19 cellular contexts compared by ENCODE assay signal in genomic region chr6:27470023-27470422, GRCh38. TPM values are rescaled to one million over a fixed set of nuclear protein-coding genes. Genes with fewer than 3 reads are reported as not detected.
A peak's percentile ranks its signal among the peaks of the same experiment; 100 is the strongest.
DNase-seq lines count a peak whose midpoint lies in the region; ATAC-seq, FAIRE-seq and TF ChIP-seq lines count a peak whose summit lies in the region.
"Had no signal": no experiment of that assay in that cellular context is flagged by ENCODE, and none has a peak within 500 bp of the region (broad histone marks: within the 10 kb centered on the region; RNA-seq: fewer than 3 reads in every experiment).

No MANE protein-coding gene starts in this region.

- no peaks in the 10 kb centered on the region for H3K9me3 Mint-ChIP-seq in activated naive CD4-positive, alpha-beta T cell treated with anti-CD3 and anti-CD28 coated beads for 36 hours
- H3K9me3 Mint-ChIP-seq in activated naive CD4-positive, alpha-beta T cell treated with anti-CD3 and anti-CD28 coated beads, Interleukin-2, amount 50 U/mL, for 72 hours, result peaks cover 0 to 18% of the 10 kb centered on the region in 2 donors
- peaks cover 12% of the 10 kb centered on the region for H3K9me3 Mint-ChIP-seq in neural crest cell

- peak overlapping the region; percentile 7 for H3K4me3 Mint-ChIP-seq in activated naive CD4-positive, alpha-beta T cell treated with anti-CD3 and anti-CD28 coated beads for 36 hours
- H3K4me3 Mint-ChIP-seq in neural crest cell, result peak overlapping the region; percentile 63
- H3K4me3 Mint-ChIP-seq: GM23338 had no signal

- POLR2A ChIA-PET in K562 (lab: Yijun Ruan, JAX), result interaction anchor here (0.9 to 1.2 kb wide), 3 partner anchors 9 to 423 kb away, joined by 3 to 5 read pairs (median 4); a partner anchor contains a TSS

- 40% methylated on average over 2 of the region's 2 CpGs for WGBS in K562 (ENCODE audit: insufficient coverage, low coverage, missing lambda C conversion rate)

- H3K9me2 ChIP-seq in Karpas-422 (replicated peaks; ENCODE audit: insufficient read depth, low read length), result no peaks in the 10 kb centered on the region

- H3K9me1 ChIP-seq in K562 (ENCODE audit: control insufficient read depth, insufficient read depth, low read length), result no peaks in the 10 kb centered on the region

- DNase-seq in activated naive CD4-positive, alpha-beta T cell treated with anti-CD3 and anti-CD28 coated beads for 36 hours, result no peak
- DNase-seq in activated naive CD4-positive, alpha-beta T cell treated with anti-CD3 and anti-CD28 coated beads, Interleukin-2, amount 50 U/mL, for 72 hours (ENCODE audit: low spot score in 2 of 2), result no peak
- DNase-seq in Karpas-422 (no peak), K562 (ENCODE audit: extremely low read depth in 1 of 4, low spot score in 3 of 4) (no peak), neural crest cell (ENCODE audit: low read depth, low spot score) (no peak), HCEC 1CT (no peak), retina (no peak), NCI-H526 treated with DMSO at 0.1 percent for 48 hours (lab: John Stamatoyannopoulos, UW) (no peak)
- DNase-seq: cortex of kidney; heart left ventricle; NCI-H146; NCI-H2171 treated with DMSO at 0.1 percent for 48 hours; NCI-H82; pancreas; SJCRH30; stimulated activated CD4-positive, alpha-beta T cell treated with anti-CD3 and anti-CD28 coated beads, Interleukin-2, amount 100 ng/mL, for 24 hours; stimulated activated naive CD4-positive, alpha-beta T cell treated with Interleukin-2 at 50 U/mL for 16 hours; tibial artery had no signal

- TF ChIP-seq CTCF in K562 (IDR thresholded peaks at IDR 0.05 in 2 of 3, conservative IDR thresholded peaks at IDR 0.05 in 1 of 3; ENCODE audit: insufficient read depth in 2 of 3, low read depth in 1 of 3, low read length in 3 of 3), result no peak
- TF ChIP-seq CTCF in neural crest cell (conservative IDR thresholded peaks at IDR 0.05), result no peak

- no peak for FAIRE-seq in K562 (lab: Jason Lieb, UNC)
- FAIRE-seq: pancreas had no signal

- intact Hi-C loops in activated naive CD4-positive, alpha-beta T cell treated with anti-CD3 and anti-CD28 coated beads for 36 hours (cut with micrococcal nuclease), result loop anchor here (1.0 to 10.0 kb wide), 7 partner anchors 9 to 1515 kb away; partner anchors contain the start of genes ABT1 and ZNF165
- intact Hi-C loops in K562 (cut with micrococcal nuclease), result loop anchor here (10.0 kb wide), 1 partner anchor 915 kb away; no protein-coding TSS in a partner anchor

- no peaks in the 10 kb centered on the region for H3K27me3 Mint-ChIP-seq in activated naive CD4-positive, alpha-beta T cell treated with anti-CD3 and anti-CD28 coated beads for 36 hours (ENCODE audit: low read depth)
- H3K27me3 Mint-ChIP-seq in neural crest cell (ENCODE audit: low read depth), result peaks cover 11% of the 10 kb centered on the region

- H3K4me2 ChIP-seq in Karpas-422 (ENCODE audit: low read depth, low read length, poor library complexity, severe bottlenecking) (peak overlapping the region; percentile 88), K562 (ENCODE audit: insufficient read depth, low read length) (0 out of 2 replicates have a peak overlapping the region, but pooled peaks have one; percentile 22)
- H3K4me2 ChIP-seq: GM23338 had no signal

- H3K36me3 Mint-ChIP-seq in activated naive CD4-positive, alpha-beta T cell treated with anti-CD3 and anti-CD28 coated beads for 36 hours (ENCODE audit: low read depth), result peaks cover 56% of the 10 kb centered on the region
- peaks cover 51 to 54% of the 10 kb centered on the region in 2 donors for H3K36me3 Mint-ChIP-seq in activated naive CD4-positive, alpha-beta T cell treated with anti-CD3 and anti-CD28 coated beads, Interleukin-2, amount 50 U/mL, for 72 hours
- peaks cover 51% of the 10 kb centered on the region for H3K36me3 Mint-ChIP-seq in neural crest cell (ENCODE audit: low read depth)

- in situ Hi-C loops in K562 (cut with MboI), result no loop called here

- H3K27me3 ChIP-seq in Karpas-422 (ENCODE audit: low read length) (no peaks in the 10 kb centered on the region), K562 (ENCODE audit: control insufficient read depth in 2 of 2, insufficient read depth in 2 of 2, low read length in 2 of 2) (no peaks in the 10 kb centered on the region)
- H3K27me3 ChIP-seq: heart left ventricle, pancreas, SJCRH30, tibial artery had no signal

- peaks cover 54% of the 10 kb centered on the region for H3K4me1 Mint-ChIP-seq in activated naive CD4-positive, alpha-beta T cell treated with anti-CD3 and anti-CD28 coated beads for 36 hours (ENCODE audit: low read depth)
- peaks cover 38% of the 10 kb centered on the region for H3K4me1 Mint-ChIP-seq in neural crest cell

- CTCF ChIA-PET in activated naive CD4-positive, alpha-beta T cell treated with anti-CD3 and anti-CD28 coated beads for 36 hours (lab: Charles Lee), result no interaction called here
- CTCF ChIA-PET in K562 (lab: Yijun Ruan, JAX; ENCODE audit: low intra/inter-chr PET ratio), result no interaction called here

- no peak for TF ChIP-seq EP300 in K562 (IDR thresholded peaks at IDR 0.05; ENCODE audit: low read length)

- peaks cover 61% of the 10 kb centered on the region for H3K79me2 ChIP-seq in Karpas-422 (ENCODE audit: low read length)
- H3K79me2 ChIP-seq in K562 (ENCODE audit: control insufficient read depth, insufficient read depth, low read length), result peaks cover 55% of the 10 kb centered on the region

- no peak for ATAC-seq in activated naive CD4-positive, alpha-beta T cell treated with anti-CD3 and anti-CD28 coated beads, Interleukin-2, amount 50 U/mL, for 72 hours
- ATAC-seq in K562, result no peak
- ATAC-seq: GM23338, heart left ventricle, pancreas had no signal

- no peak for TF ChIP-seq POLR2A in K562 (conservative IDR thresholded peaks at IDR 0.05)

- peak overlapping the region; percentile 81; the same call in 1 of the 2 replicates for H3K4me3 ChIP-seq in Karpas-422 (ENCODE audit: low read length)
- H3K4me3 ChIP-seq in K562, result peak overlapping the region; percentile 75; the same call in 1 of the 2 replicates
- H3K4me3 ChIP-seq: GM23338, heart left ventricle, pancreas, SJCRH30, tibial artery had no signal

- H4K20me1 ChIP-seq in Karpas-422 (ENCODE audit: insufficient read depth, low read depth, low read length) (no peaks in the 10 kb centered on the region), K562 (replicated peaks; ENCODE audit: control insufficient read depth, insufficient read depth, low read length) (no peaks in the 10 kb centered on the region)

- H3K27ac Mint-ChIP-seq in activated naive CD4-positive, alpha-beta T cell treated with anti-CD3 and anti-CD28 coated beads for 36 hours, result no peak overlapping the region
- no peak overlapping the region for H3K27ac Mint-ChIP-seq in activated naive CD4-positive, alpha-beta T cell treated with anti-CD3 and anti-CD28 coated beads, Interleukin-2, amount 50 U/mL, for 72 hours
- no peak overlapping the region for H3K27ac Mint-ChIP-seq in neural crest cell (ENCODE audit: unreplicated experiment)
- H3K27ac Mint-ChIP-seq: GM23338 had no signal

- no peak overlapping the region for H3K9ac ChIP-seq in Karpas-422 (ENCODE audit: low read length)
- H3K9ac ChIP-seq in K562 (ENCODE audit: insufficient read depth in 1 of 2, low read depth in 2 of 2, low read length in 2 of 2), result peak overlapping the region in 1 of 2 experiments; percentile 87; a peak in 2 of 4 replicates

- H3K9me3 ChIP-seq in Karpas-422 (ENCODE audit: low read length) (peaks cover 8% of the 10 kb centered on the region; the same call in 1 of the 2 replicates), K562 (replicated peaks; ENCODE audit: control insufficient read depth, insufficient read depth, low read depth, low read length) (no peaks in the 10 kb centered on the region)
- H3K9me3 ChIP-seq: heart left ventricle, pancreas, tibial artery had no signal

- no TSS peak for BruUV-seq in K562 (replicated peaks; lab: Mats Ljungman, UMichigan)

- TF ChIP-seq RAD21 in K562 (CRISPR knock-in tag; conservative IDR thresholded peaks at IDR 0.05 in 1 of 2, IDR thresholded peaks at IDR 0.05 in 1 of 2), result no peak

- no peak overlapping the region for H2AFZ ChIP-seq in Karpas-422 (ENCODE audit: low read length)
- no peak overlapping the region for H2AFZ ChIP-seq in K562 (ENCODE audit: low read depth, low read length)
- H2AFZ ChIP-seq: GM23338 had no signal

- no peak overlapping the region for H3K27ac ChIP-seq in Karpas-422 (ENCODE audit: low read length)
- peak overlapping the region; percentile 35; the same call in 1 of the 3 replicates for H3K27ac ChIP-seq in K562 (ENCODE audit: extremely low read depth, low read depth, low read length)
- H3K27ac ChIP-seq: heart left ventricle, pancreas, SJCRH30, tibial artery had no signal

- H3K36me3 ChIP-seq in Karpas-422 (ENCODE audit: insufficient read depth, low read length), result peaks cover 58% of the 10 kb centered on the region
- H3K36me3 ChIP-seq in K562 (ENCODE audit: control insufficient read depth, insufficient read depth, low read length), result peaks cover 41% of the 10 kb centered on the region

- H3K4me1 ChIP-seq in Karpas-422 (ENCODE audit: low read length) (peaks cover 14% of the 10 kb centered on the region), K562 (replicated peaks in 1 of 2; ENCODE audit: control insufficient read depth in 2 of 2, insufficient read depth in 2 of 2, low read length in 2 of 2) (peaks cover 4 to 8% of the 10 kb centered on the region in 2 experiments; a peak in 4 of 5 replicates)
- H3K4me1 ChIP-seq: SJCRH30 had no signal

RNA-seq across cellular contexts. Expression of gene ZNF184, which starts 2.9 kb away (rescaled TPM):
- 10 to 100 TPM; 13.0 to 14.3 TPM for total RNA-seq in activated naive CD4-positive, alpha-beta T cell treated with anti-CD3 and anti-CD28 coated beads for 36 hours
- total RNA-seq in activated naive CD4-positive, alpha-beta T cell treated with anti-CD3 and anti-CD28 coated beads, Interleukin-2, amount 50 U/mL, for 72 hours, result 10 to 100 TPM; 10.2 to 15.4 TPM
- total RNA-seq in Karpas-422 (2014; rRNA removed; shearing (Covaris generic); ENCODE audit: low replicate concordance), result 9.5 and 18.8 TPM in 2 replicates
- 6.7 and 29.3 TPM in 2 replicates for total RNA-seq in K562 (2011; cell fraction: chromatin; rRNA removed; ENCODE audit: low replicate concordance)
- total RNA-seq in K562 (2011; cell fraction: nucleolus; rRNA removed), result 3.5 and 7.0 TPM in 2 replicates
- total RNA-seq in K562 (2011; cell fraction: nucleoplasm; rRNA removed), result 6.2 and 9.2 TPM in 2 replicates
- total RNA-seq in K562 (2014; rRNA removed) (10.2 and 11.2 TPM in 2 replicates), K562 (2014; rRNA removed; fragmentation: Illumina TruSeq; extraction: Trizol) (21.6 and 25.5 TPM in 2 replicates), K562 (2015; rRNA removed; fragmentation: Illumina TruSeq; extraction: Trizol) (22.1 and 22.2 TPM in 2 replicates), K562 (2021) (10.7 and 11.0 TPM in 2 replicates), neural crest cell (15.7 and 16.7 TPM in 2 replicates)
- polyA plus RNA-seq in K562 (2011; rRNA removed) (11.6 and 13.8 TPM in 2 replicates), K562 (2014; fragmentation: Illumina TruSeq; extraction: Trizol) (12.8 and 16.2 TPM in 2 replicates), K562 (2014; fragmentation: Nextera tagmentation; extraction: Ambion mirVana) (10 to 100 TPM in 1 of 2 experiments, 1 to 10 TPM in 1; 7.6 to 12.8 TPM), K562 (2014; rRNA removed) (7.7 and 9.0 TPM in 2 replicates)
- polyA plus RNA-seq in K562 (2011; cell fraction: cytosol; rRNA removed), result 1.7 and 4.6 TPM in 2 replicates
- polyA plus RNA-seq in K562 (2011; cell fraction: nucleus; rRNA removed), result 4.5 and 9.0 TPM in 2 replicates
- polyA plus RNA-seq in K562 (2012), result 7.6 and 9.3 TPM in 2 replicates
- 18.5 and 30.8 TPM in 2 replicates for polyA minus RNA-seq in K562 (2011; rRNA and poly(A)+ RNA removed)
- 7.3 and 7.5 TPM in 2 replicates for polyA minus RNA-seq in K562 (2011; cell fraction: cytosol; rRNA and poly(A)+ RNA removed)
- 6.5 and 12.1 TPM in 2 replicates for polyA minus RNA-seq in K562 (2011; cell fraction: nucleus; rRNA and poly(A)+ RNA removed)
